9 cellular contexts compared by ENCODE assay signal in genomic region chr11:64368673-64369074, GRCh38.
"Had no signal": no experiment of that assay in that cellular context is flagged by ENCODE, and none has a peak within 500 bp of the region (broad histone marks: within the 10 kb centered on the region; RNA-seq: fewer than 3 reads in every experiment).

No MANE protein-coding gene starts in this region.

- DNase-seq: GM23248, HFFc6, KBM-7 had no signal

- H3K27ac ChIP-seq: GM23248, HL-60, KMS-11 had no signal

- H3K4me2 ChIP-seq: KMS-11 had no signal

- H3K27me3 Mint-ChIP-seq: IgD-negative memory B cell had no signal

- H3K9me3 Mint-ChIP-seq: HFFc6, IgD-negative memory B cell had no signal

- H3K4me3 Mint-ChIP-seq: HFFc6, IgD-negative memory B cell had no signal

- H3K4me1 ChIP-seq: HAP-1 had no signal

- ATAC-seq: HCT116, HepG2 had no signal

- H3K27ac Mint-ChIP-seq: HFFc6, IgD-negative memory B cell had no signal

- H3K9me3 ChIP-seq: HAP-1 had no signal

- H2AFZ ChIP-seq: GM23248 had no signal

- H3K9ac ChIP-seq: GM23248, KMS-11 had no signal

- H3K4me3 ChIP-seq: GM23248, HAP-1 had no signal
